Comparison of ENCODE assay signal across 9 cellular contexts in genomic region chr1:150562384-150563339, GRCh38. TPM values are rescaled to one million over a fixed set of nuclear protein-coding genes. Genes with fewer than 3 reads are reported as not detected.
DNase-seq lines count a peak whose midpoint lies in the region; ATAC-seq, FAIRE-seq and TF ChIP-seq lines count a peak whose summit lies in the region.
"Had no signal": no experiment of that assay in that cellular context is flagged by ENCODE, and none has a peak within 500 bp of the region (broad histone marks: within the 10 kb centered on the region; RNA-seq: fewer than 3 reads in every experiment).

No MANE protein-coding gene starts in this region.

- no peak overlapping the region for H2AFZ ChIP-seq in HCT116 (ENCODE audit: low read depth, low read length, poor library complexity, severe bottlenecking)
- H2AFZ ChIP-seq in OCI-LY3 (ENCODE audit: low read depth, low read length): no peak overlapping the region
- no peak overlapping the region for H2AFZ ChIP-seq in keratinocyte (ENCODE audit: control insufficient read depth, low read length)

- no peak for ATAC-seq in HCT116

- H3K9me1 ChIP-seq in keratinocyte (ENCODE audit: control insufficient read depth, extremely low read depth, insufficient read depth, low read length): peaks cover 3% of the 10 kb centered on the region

- H3K9ac ChIP-seq in HCT116 (ENCODE audit: low read length): peak overlapping the region; percentile 85
- H3K9ac ChIP-seq in OCI-LY3 (ENCODE audit: low read length): peak overlapping the region; percentile 94
- peak overlapping the region; percentile 99 for H3K9ac ChIP-seq in keratinocyte (ENCODE audit: control insufficient read depth, extremely low read depth, insufficient read depth, low read length)

- no peaks in the 10 kb centered on the region for H3K36me3 ChIP-seq in HCT116 (ENCODE audit: control insufficient read depth in 1 of 2, insufficient read depth in 2 of 2, low read length in 2 of 2)
- no peaks in the 10 kb centered on the region for H3K36me3 ChIP-seq in OCI-LY3 (replicated peaks; ENCODE audit: low read depth, low read length)
- peaks cover 0 to 2% of the 10 kb centered on the region in 2 experiments for H3K36me3 ChIP-seq in keratinocyte (ENCODE audit: control insufficient read depth in 2 of 2, extremely low read depth in 1 of 2, insufficient read depth in 2 of 2, low read length in 2 of 2)

- BruUV-seq in HCT116 (replicated peaks; lab: Mats Ljungman, UMichigan): no TSS peak

- no peak for TF ChIP-seq CTCF in GM12875 (IDR thresholded peaks at IDR 0.05; ENCODE audit: borderline replicate concordance, insufficient read depth, low read depth, low read length)
- no peak for TF ChIP-seq CTCF in HCT116 (IDR thresholded peaks at IDR 0.05 in 2 of 3, conservative IDR thresholded peaks at IDR 0.05 in 1 of 3; ENCODE audit: borderline replicate concordance in 1 of 3, insufficient read depth in 1 of 3, low read depth in 2 of 3, low read length in 2 of 3)
- TF ChIP-seq CTCF in OCI-LY3 (IDR thresholded peaks at IDR 0.05; ENCODE audit: low read depth, low read length): no peak
- TF ChIP-seq CTCF in keratinocyte (optimal IDR thresholded peaks at IDR 0.05 in 1 of 3, IDR thresholded peaks at IDR 0.05 in 1 of 3, conservative IDR thresholded peaks at IDR 0.05 in 1 of 3; ENCODE audit: extremely low read depth in 1 of 3, insufficient read depth in 2 of 3, low read length in 3 of 3): no peak

- dilution Hi-C loops in keratinocyte (cut with MboI; ENCODE audit: extremely low pct_ligation_motif_present, low sequenced_read_pairs): no loop called here

- H3K27ac ChIP-seq in HCT116 (ENCODE audit: low read depth, low read length) (peak overlapping the region; percentile 95), OCI-LY3 (ENCODE audit: low read length) (peak overlapping the region; percentile 90), keratinocyte (ENCODE audit: control insufficient read depth, insufficient read depth, low read length) (peak overlapping the region; percentile 99)

- H3K9me2 ChIP-seq in HCT116 (ENCODE audit: insufficient read depth): no peaks in the 10 kb centered on the region

- RAD21 ChIA-PET in HCT116 (lab: Charles Lee; ENCODE audit: low non-redundant PET in 1 of 2, low total read pairs in 2 of 2, uncharacterized antibody in 2 of 2, unreplicated experiment in 2 of 2): no interaction called here

- peaks cover 17% of the 10 kb centered on the region for H3K79me2 ChIP-seq in HCT116 (ENCODE audit: insufficient read depth, low read length)
- H3K79me2 ChIP-seq in OCI-LY3 (ENCODE audit: low read length): peaks cover 55% of the 10 kb centered on the region
- H3K79me2 ChIP-seq in keratinocyte (ENCODE audit: control insufficient read depth, insufficient read depth, low read length): peaks cover 19% of the 10 kb centered on the region

- no peak for TF ChIP-seq RAD21 in HCT116 (IDR thresholded peaks at IDR 0.05; ENCODE audit: low read depth)

- H4K20me1 ChIP-seq in HCT116 (ENCODE audit: insufficient read depth): no peaks in the 10 kb centered on the region
- no peaks in the 10 kb centered on the region for H4K20me1 ChIP-seq in OCI-LY3 (ENCODE audit: insufficient read depth, low read length)
- peaks cover 2% of the 10 kb centered on the region for H4K20me1 ChIP-seq in keratinocyte (ENCODE audit: control insufficient read depth, extremely low read depth, insufficient read depth, low read length)

- DNase-seq in HCT116 (ENCODE audit: low read depth, low spot score): no peak
- DNase-seq in activated naive CD4-positive, alpha-beta T cell treated with anti-CD3 and anti-CD28 coated beads, Interleukin-2, amount 50 U/mL, for 16 hours: peak; percentile 68
- DNase-seq in keratinocyte (ENCODE audit: low read depth, low spot score): no peak
- peak in 2 of 3 experiments; percentile 63 to 78 for DNase-seq in stimulated activated CD4-positive, alpha-beta T cell treated with anti-CD3 and anti-CD28 coated beads, TNF-alpha, amount 100 ng/mL, for 24 hours (ENCODE audit: low read depth in 3 of 3)
- DNase-seq in urothelium cell line (ENCODE audit: low spot score): no peak
- DNase-seq in hippocampal formation (lab: John Stamatoyannopoulos, UW): no peak

- CTCF ChIA-PET in HCT116 (lab: Charles Lee): interaction anchor here (1.0 to 4.8 kb wide), 8 partner anchors 11 to 433 kb away, joined by 5 to 35 read pairs (median 14); partner anchors contain the start of genes ADAMTSL4 and ENSA

- H3K9me3 ChIP-seq in HCT116 (ENCODE audit: control insufficient read depth in 1 of 2, insufficient read depth in 1 of 2, low read depth in 1 of 2, low read length in 2 of 2) (no peaks in the 10 kb centered on the region), OCI-LY3 (ENCODE audit: insufficient read depth, low read length) (no peaks in the 10 kb centered on the region), keratinocyte (ENCODE audit: control insufficient read depth, low read depth, low read length) (no peaks in the 10 kb centered on the region)

- intact Hi-C loops in HCT116 (cut with micrococcal nuclease): loop anchor here (5.0 to 10.0 kb wide), 3 partner anchors 132 to 445 kb away; partner anchors contain the start of genes GOLPH3L, MINDY1 and PRUNE1

- POLR2A ChIA-PET in HCT116 (lab: Charles Lee): interaction anchor here (0.7 to 6.6 kb wide), 7 partner anchors 9 to 135 kb away, joined by 3 to 41 read pairs (median 3); partner anchors contain the start of genes GOLPH3L and MCL1

- peak overlapping the region; percentile 62 for H3K4me3 ChIP-seq in GM12875 (ENCODE audit: low read depth, low read length)
- peak overlapping the region; percentile 51 to 68 for H3K4me3 ChIP-seq in HCT116 (replicated peaks in 1 of 2; ENCODE audit: low read depth in 1 of 2, low read length in 2 of 2)
- peak overlapping the region; percentile 80 for H3K4me3 ChIP-seq in OCI-LY3 (ENCODE audit: low read length)
- peak overlapping the region in 2 of 3 experiments; percentile 1 to 74 for H3K4me3 ChIP-seq in keratinocyte (ENCODE audit: control insufficient read depth in 2 of 3, extremely low read depth in 1 of 3, insufficient read depth in 2 of 3, low read depth in 1 of 3, low read length in 3 of 3)

- H3K27me3 ChIP-seq in HCT116 (ENCODE audit: insufficient read depth, low read length) (no peaks in the 10 kb centered on the region), OCI-LY3 (ENCODE audit: low read depth, low read length) (no peaks in the 10 kb centered on the region), keratinocyte (ENCODE audit: control insufficient read depth, extremely low read depth, insufficient read depth, low read length) (no peaks in the 10 kb centered on the region)

- FAIRE-seq in keratinocyte (lab: Jason Lieb, UNC) (no peak), urothelium cell line (lab: Jason Lieb, UNC) (no peak)

- H3K4me1 ChIP-seq in HCT116 (ENCODE audit: control insufficient read depth in 1 of 2, insufficient read depth in 2 of 2, low read length in 2 of 2) (peaks cover 45 to 59% of the 10 kb centered on the region in 2 experiments), OCI-LY3 (ENCODE audit: low read length) (peaks cover 70% of the 10 kb centered on the region), keratinocyte (ENCODE audit: control insufficient read depth, extremely low read depth, insufficient read depth, low read length) (peaks cover 51% of the 10 kb centered on the region)

- H3K4me2 ChIP-seq in HCT116 (ENCODE audit: low read length) (peak overlapping the region; percentile 99), OCI-LY3 (ENCODE audit: low read length) (peak overlapping the region; percentile 96), keratinocyte (ENCODE audit: control insufficient read depth, extremely low read depth, insufficient read depth, low read depth, low read length) (peak overlapping the region; percentile 94)

- no peak for TF ChIP-seq POLR2A in HCT116 (IDR thresholded peaks at IDR 0.05; ENCODE audit: borderline replicate concordance, extremely low read depth, insufficient read depth, insufficient read length)

TF ChIP-seq in HCT116, 20 proteins besides CTCF, POLR2A, EP300 and RAD21 (continues in another document):
- no peak for TF ChIP-seq CBX3 (IDR thresholded peaks at IDR 0.05; ENCODE audit: low read depth)

RNA-seq across cellular contexts. Expression of gene ADAMTSL4, which starts 13.5 kb away (rescaled TPM):
- 4.3 TPM for total RNA-seq in HCT116 (2021; ENCODE audit: unreplicated experiment)
- 2.5 and 4.3 TPM in 2 replicates for polyA plus RNA-seq in HCT116 (2012)
- 7.0 to 22.8 TPM (median 7.0 TPM) in 3 replicates for polyA plus RNA-seq in keratinocyte
- 29.1 TPM for polyA plus RNA-seq in keratinocyte (2011; ENCODE audit: low read depth)
- polyA plus RNA-seq in keratinocyte (2011; cell fraction: cytosol; rRNA removed): 13.1 and 16.6 TPM in 2 replicates
- polyA plus RNA-seq in keratinocyte (2011; cell fraction: nucleus; rRNA removed): 105 and 147 TPM in 2 replicates
- polyA plus RNA-seq in keratinocyte (2012; ENCODE audit: low replicate concordance): 8.6 and 128 TPM in 2 replicates
- polyA minus RNA-seq in keratinocyte: 7.5 to 15.6 TPM (median 14.2 TPM) in 3 replicates
- polyA minus RNA-seq in keratinocyte (2011; cell fraction: cytosol; rRNA and poly(A)+ RNA removed): 13.2 TPM
- polyA minus RNA-seq in keratinocyte (2011; cell fraction: nucleus; rRNA and poly(A)+ RNA removed): 33.8 and 40.9 TPM in 2 replicates

RNA-seq across cellular contexts. Expression of gene MCL1, which starts 16.7 kb away (rescaled TPM):
- 146 TPM for total RNA-seq in HCT116 (2021; ENCODE audit: unreplicated experiment)
- polyA plus RNA-seq in HCT116 (2012): 91.8 and 97.3 TPM in 2 replicates
- 105 to 237 TPM (median 156 TPM) in 3 replicates for polyA plus RNA-seq in keratinocyte
- polyA plus RNA-seq in keratinocyte (2011; ENCODE audit: low read depth): 301 TPM
- polyA plus RNA-seq in keratinocyte (2011; cell fraction: cytosol; rRNA removed): 85.0 and 142 TPM in 2 replicates
- polyA plus RNA-seq in keratinocyte (2011; cell fraction: nucleus; rRNA removed): 241 and 336 TPM in 2 replicates
- polyA plus RNA-seq in keratinocyte (2012; ENCODE audit: low replicate concordance): 139 and 235 TPM in 2 replicates
- 75.7 to 233 TPM (median 111 TPM) in 3 replicates for polyA minus RNA-seq in keratinocyte
- polyA minus RNA-seq in keratinocyte (2011; cell fraction: cytosol; rRNA and poly(A)+ RNA removed): 164 TPM
- polyA minus RNA-seq in keratinocyte (2011; cell fraction: nucleus; rRNA and poly(A)+ RNA removed): 148 and 203 TPM in 2 replicates

RNA-seq across cellular contexts. Expression of gene FALEC, which starts 47.1 kb away (rescaled TPM):
- 0.59 TPM for total RNA-seq in HCT116 (2021; ENCODE audit: unreplicated experiment)
- not detected in 2 replicates for polyA plus RNA-seq in HCT116 (2012)
- 0.12 to 0.13 TPM in 2 of 3 replicates, not detected in the other for polyA plus RNA-seq in keratinocyte
- 1.0 TPM for polyA plus RNA-seq in keratinocyte (2011; ENCODE audit: low read depth)
- polyA plus RNA-seq in keratinocyte (2011; cell fraction: cytosol; rRNA removed): not detected in 2 replicates
- polyA plus RNA-seq in keratinocyte (2011; cell fraction: nucleus; rRNA removed): 0.29 TPM in 1 of 2 replicates, not detected in the other
- not detected in 2 replicates for polyA plus RNA-seq in keratinocyte (2012; ENCODE audit: low replicate concordance)
- polyA minus RNA-seq in keratinocyte: not detected in 3 replicates
- not detected for polyA minus RNA-seq in keratinocyte (2011; cell fraction: cytosol; rRNA and poly(A)+ RNA removed)
- polyA minus RNA-seq in keratinocyte (2011; cell fraction: nucleus; rRNA and poly(A)+ RNA removed): not detected in 2 replicates
- total RNA-seq: T-helper 2 cell treated with Interferon-gamma antibody and Interleukin-4, amounts not matched to agents 100 ng/mL and 5 ng/mL, for 36 hours had no signal

RNA-seq across cellular contexts. Expression of gene ECM1, which starts 54.8 kb away (rescaled TPM):
- 2.0 TPM for total RNA-seq in HCT116 (2021; ENCODE audit: unreplicated experiment)
- polyA plus RNA-seq in HCT116 (2012): 2.9 and 3.6 TPM in 2 replicates
- polyA plus RNA-seq in keratinocyte: 23.6 to 63.8 TPM (median 26.3 TPM) in 3 replicates
- polyA plus RNA-seq in keratinocyte (2011; ENCODE audit: low read depth): 36.6 TPM
- 20.3 and 27.6 TPM in 2 replicates for polyA plus RNA-seq in keratinocyte (2011; cell fraction: cytosol; rRNA removed)
- 116 and 156 TPM in 2 replicates for polyA plus RNA-seq in keratinocyte (2011; cell fraction: nucleus; rRNA removed)
- 70.1 and 304 TPM in 2 replicates for polyA plus RNA-seq in keratinocyte (2012; ENCODE audit: low replicate concordance)
- 28.0 to 109 TPM (median 28.7 TPM) in 3 replicates for polyA minus RNA-seq in keratinocyte
- polyA minus RNA-seq in keratinocyte (2011; cell fraction: cytosol; rRNA and poly(A)+ RNA removed): 24.2 TPM
- polyA minus RNA-seq in keratinocyte (2011; cell fraction: nucleus; rRNA and poly(A)+ RNA removed): 82.8 and 93.0 TPM in 2 replicates

Comparison
In these comparisons a context has a peak if more than half of its experiments do, and no peak if none do; other contexts are left out.
1. DNase-seq: peak in activated naive CD4-positive, alpha-beta T cell treated with anti-CD3 and anti-CD28 coated beads, Interleukin-2, amount 50 U/mL, for 16 hours (single experiment) and stimulated activated CD4-positive, alpha-beta T cell treated with anti-CD3 and anti-CD28 coated beads, TNF-alpha, amount 100 ng/mL, for 24 hours (2 of 3); none in HCT116 (single experiment), keratinocyte (single experiment), urothelium cell line (single experiment) and hippocampal formation (0 of 2).
2. Peak in every context shown above with its lines, with median percentiles within 50 percentile points of each other: H3K4me3 ChIP-seq, H3K27ac ChIP-seq, H3K4me2 ChIP-seq and H3K9ac ChIP-seq.